ENCODE assay signal across 25 cellular contexts in genomic region chr1:32330558-32331127, GRCh38. TPM values are rescaled to one million over a fixed set of nuclear protein-coding genes. Genes with fewer than 3 reads are reported as not detected.
DNase-seq lines count a peak whose midpoint lies in the region; TF ChIP-seq lines count a peak whose summit lies in the region.
"Had no signal": no experiment of that assay in that cellular context is flagged by ENCODE, and none has a peak within 500 bp of the region (broad histone marks: within the 10 kb centered on the region; RNA-seq: fewer than 3 reads in every experiment).

No MANE protein-coding gene starts in this region.

- H3K27me3 Mint-ChIP-seq in mesothelial cell of epicardium (ENCODE audit: low read depth), result no peaks in the 10 kb centered on the region
- H3K27me3 Mint-ChIP-seq: activated CD8-positive, alpha-beta memory T cell treated with anti-CD3 and anti-CD28 coated beads, Interleukin-2, amount 10 ng/mL, durations not matched to agents 7 days and 5 days; IgD-negative memory B cell had no signal

- peaks cover 25% of the 10 kb centered on the region for H3K36me3 Mint-ChIP-seq in mesothelial cell of epicardium

- in situ Hi-C loops in GM18951 (cut with MboI; ENCODE audit: low sequenced_read_pairs, unreplicated experiment), result no loop called here

- DNase-seq in mesothelial cell of epicardium (ENCODE audit: low spot score in 2 of 2, unreplicated experiment in 2 of 2), result no peak
- no peak for DNase-seq in NCI-H82 treated with DMSO at 0.1 percent for 48 hours (lab: John Stamatoyannopoulos, UW; ENCODE audit: unreplicated experiment)
- DNase-seq in NCI-H1436 treated with DMSO at 0.1 percent for 48 hours (lab: John Stamatoyannopoulos, UW), result no peak
- DNase-seq in midbrain (lab: John Stamatoyannopoulos, UW), result no peak
- DNase-seq: ACHN; activated CD4-positive, alpha-beta T cell treated with anti-CD3 and anti-CD28 coated beads for 1 hour; activated CD8-positive, alpha-beta memory T cell treated with anti-CD3 and anti-CD28 coated beads, Interleukin-2, amount 10 ng/mL, durations not matched to agents 7 days and 5 days; cerebellar nuclear complex; DMS 273 treated with DMSO at 0.1 percent for 48 hours; head of caudate nucleus; left cardiac atrium; mesendoderm; natural killer cell; NCI-H1105 treated with DMSO at 0.1 percent for 48 hours; NCI-H2081 treated with DMSO at 0.1 percent for 48 hours; NCI-H446; PC-3; Right ventricle myocardium superior; stimulated activated CD8-positive, alpha-beta memory T cell treated with anti-CD3 and anti-CD28 coated beads, Interleukin-4, amount 100 ng/mL, for 48 hours; SW 1271 had no signal

- H3K27ac Mint-ChIP-seq in mesothelial cell of epicardium, result peak overlapping the region; percentile 1
- H3K27ac Mint-ChIP-seq: activated CD8-positive, alpha-beta memory T cell treated with anti-CD3 and anti-CD28 coated beads, Interleukin-2, amount 10 ng/mL, durations not matched to agents 7 days and 5 days; activated T-helper 2 cell treated with anti-CD3 and anti-CD28 coated beads, Interferon-gamma antibody, Interleukin-2, Interleukin-4, amounts not matched to agents 10 μg/mL and 5 μg/mL and 100 μg/mL, durations not matched to agents 14 hours and 24 hours and 36 hours; CD14-positive monocyte had no signal

- H3K27ac ChIP-seq in 22Rv1, result peak overlapping the region; percentile 89

- peak; percentile 19 for TF ChIP-seq POLR2A in GM18951 (IDR thresholded peaks at IDR 0.05; ENCODE audit: extremely low read depth, insufficient read depth, insufficient read length)

- TF ChIP-seq CTCF in 22Rv1 (IDR thresholded peaks at IDR 0.05) (no peak), mesothelial cell of epicardium (IDR thresholded peaks at IDR 0.05; ENCODE audit: unreplicated experiment) (no peak)

- H3K9me3 Mint-ChIP-seq in mesothelial cell of epicardium, result no peaks in the 10 kb centered on the region
- H3K9me3 Mint-ChIP-seq: activated T-helper 2 cell treated with anti-CD3 and anti-CD28 coated beads, Interferon-gamma antibody, Interleukin-2, Interleukin-4, amounts not matched to agents 10 μg/mL and 5 μg/mL and 100 μg/mL, durations not matched to agents 14 hours and 24 hours and 36 hours; IgD-negative memory B cell; natural killer cell had no signal

- H3K4me1 Mint-ChIP-seq in mesothelial cell of epicardium, result peaks cover 37% of the 10 kb centered on the region

- H3K4me3 Mint-ChIP-seq in mesothelial cell of epicardium, result no peak overlapping the region
- H3K4me3 Mint-ChIP-seq: activated CD8-positive, alpha-beta memory T cell treated with anti-CD3 and anti-CD28 coated beads, Interleukin-2, amount 10 ng/mL, durations not matched to agents 7 days and 5 days; CD14-positive monocyte; natural killer cell had no signal

RNA-seq across cellular contexts. Expression of gene MARCKSL1, which starts 5.4 kb away (rescaled TPM):
- total RNA-seq in mesothelial cell of epicardium, result 487 to 496 TPM (median 495 TPM) in 3 replicates

RNA-seq across cellular contexts. Expression of gene FAM229A, which starts 31.6 kb away (rescaled TPM):
- 12.5 to 12.9 TPM (median 12.5 TPM) in 3 replicates for total RNA-seq in mesothelial cell of epicardium

RNA-seq across cellular contexts. Expression of gene TSSK3, which starts 31.7 kb away (rescaled TPM):
- total RNA-seq in mesothelial cell of epicardium, result 6.6 to 8.1 TPM (median 7.8 TPM) in 3 replicates
- total RNA-seq: PC-3 had no signal

RNA-seq across cellular contexts. Expression of gene HDAC1, which starts 38.8 kb away (rescaled TPM):
- 122 to 131 TPM (median 127 TPM) in 3 replicates for total RNA-seq in mesothelial cell of epicardium
